ENCODE assay signal across 8 cellular contexts in genomic region chr2:224284134-224284946, GRCh38.
DNase-seq lines count a peak whose midpoint lies in the region; ATAC-seq and TF ChIP-seq lines count a peak whose summit lies in the region.

No MANE protein-coding gene starts in this region.

- no peak for TF ChIP-seq EP300 in stomach (IDR thresholded peaks at IDR 0.05)

- TF ChIP-seq CTCF in AG10803 (conservative IDR thresholded peaks at IDR 0.05; ENCODE audit: low read length), result peak; percentile 51
- TF ChIP-seq CTCF in adrenal gland (IDR thresholded peaks at IDR 0.05), result peak; percentile 63 to 89 (median 78)
- peak in 5 of 7 experiments; percentile 27 to 82 (median 70) for TF ChIP-seq CTCF in stomach (IDR thresholded peaks at IDR 0.05)

- DNase-seq in AG10803 (ENCODE audit: low read depth) (peak; percentile 26), G401 (ENCODE audit: low spot score) (peak; percentile 30), NCI-H1105 (lab: John Stamatoyannopoulos, UW) (peak; percentile 11), adrenal gland (peak in 3 of 7 donors; percentile 23 to 25 (median 23)), iPS-NIHi7 (ENCODE audit: extremely low spot score) (peak; percentile 45), stomach (no peak)

- H3K36me3 ChIP-seq in adrenal gland (replicated peaks in 1 of 2) (no peaks in the 10 kb centered on the region), stomach (no peaks in the 10 kb centered on the region)

- H3K27me3 ChIP-seq in adrenal gland (peaks cover 4% of the 10 kb centered on the region), stomach (no peaks in the 10 kb centered on the region)

- TF ChIP-seq POLR2A in adrenal gland (IDR thresholded peaks at IDR 0.05) (no peak), stomach (IDR thresholded peaks at IDR 0.05) (no peak)

- H3K4me3 ChIP-seq in AG10803 (ENCODE audit: low read length) (no peak overlapping the region), adrenal gland (no peak overlapping the region), stomach (no peak overlapping the region)

- H3K4me1 ChIP-seq in adrenal gland (replicated peaks in 1 of 2) (no peaks in the 10 kb centered on the region), stomach (peaks cover 0 to 9% (median 0%) of the 10 kb centered on the region in 4 donors)

- no peak overlapping the region for H3K27ac ChIP-seq in adrenal gland
- H3K27ac ChIP-seq in stomach, result no peak overlapping the region

- WGBS in adrenal gland, 4 donors, result 23 to 67% (median 26%) methylated on average over 1 of the region's 1 CpG
- WGBS in stomach, 5 donors, result 28 to 54% (median 30%) methylated on average over 1 of the region's 1 CpG

- in situ Hi-C loops in G401 (cut with HindIII; ENCODE audit: low sequenced_read_pairs), result no loop called here

- ATAC-seq in GM21825 (IDR thresholded peaks at IDR 0.05; ENCODE audit: unreplicated experiment), result no peak
- ATAC-seq in HG03432 (IDR thresholded peaks at IDR 0.05; ENCODE audit: unreplicated experiment), result no peak

- H3K9me3 ChIP-seq in adrenal gland (replicated peaks in 1 of 3) (no peaks in the 10 kb centered on the region), stomach (no peaks in the 10 kb centered on the region)

- intact Hi-C loops in adrenal gland (cut with DNase I), result loop anchor here (5.0 kb wide), 3 partner anchors 287 to 312 kb away; no protein-coding TSS in a partner anchor
- intact Hi-C loops in stomach (cut with DNase I; ENCODE audit: low total_unique reads), result no loop called here
